In genomic region chr2:88452980-88453582, GRCh38 we compare ENCODE assay signal across 2 cellular contexts.
TF ChIP-seq lines count a peak whose summit lies in the region.

No MANE protein-coding gene starts in this region.

TF ChIP-seq in HEK293T, 16 proteins besides CTCF, POLR2A, EP300 and RAD21:
- TF ChIP-seq L3MBTL2 (conservative IDR thresholded peaks at IDR 0.05) (peak; percentile 30; the same call in 1 of the 2 replicates), LEF1 (IDR thresholded peaks at IDR 0.05; ENCODE audit: borderline replicate concordance) (no peak)
TF ChIP-seq in HEK293T: peak in this region for 1.

TF ChIP-seq in K562, 482 proteins besides CTCF, POLR2A, EP300 and RAD21:
- TF ChIP-seq BRD4 (IDR thresholded peaks at IDR 0.05) (no peak), CBX8 (IDR thresholded peaks at IDR 0.05; ENCODE audit: borderline replicate concordance, extremely low read depth, low read depth, low read length, poor library complexity, severe bottlenecking) (peak; percentile 90), RNF2 (IDR thresholded peaks at IDR 0.05) (0 out of 2 replicates have a peak, but pooled peaks have one; percentile 14)
